Comparison of ENCODE assay signal across 11 cellular contexts in genomic region chr1:53390261-53390660, GRCh38.
DNase-seq lines count a peak whose midpoint lies in the region; ATAC-seq and FAIRE-seq lines count a peak whose summit lies in the region.
"Had no signal": no experiment of that assay in that cellular context is flagged by ENCODE, and none has a peak within 500 bp of the region (broad histone marks: within the 10 kb centered on the region; RNA-seq: fewer than 3 reads in every experiment).

No MANE protein-coding gene starts in this region.

- ATAC-seq in GM19455 (IDR thresholded peaks at IDR 0.05; ENCODE audit: unreplicated experiment), result no peak

- peak overlapping the region; percentile 2 to 73 (median 39); a peak in 18 of 22 replicates for H3K27ac ChIP-seq in BLaER1 treated with 17β-estradiol and CSF1 and Interleukin-3, amounts not matched to agents 10 nM and 100 nM
- H3K27ac ChIP-seq: upper lobe of left lung had no signal

- H3K4me1 ChIP-seq in BLaER1 treated with 17β-estradiol and CSF1 and Interleukin-3, amounts not matched to agents 10 nM and 100 nM, result peaks cover 20 to 46% (median 38%) of the 10 kb centered on the region in 10 experiments
- H3K4me1 ChIP-seq: upper lobe of left lung had no signal

- no peak for FAIRE-seq in frontal cortex (lab: Jason Lieb, UNC)

- DNase-seq in MV-4-11 (lab: John Stamatoyannopoulos, UW) (peak; percentile 85), cerebellar cortex (ENCODE audit: low spot score) (peak; percentile 88), mucosa of gallbladder (ENCODE audit: low spot score) (peak; percentile 45), frontal cortex (ENCODE audit: low spot score in 2 of 2) (no peak), SHP77 (lab: John Stamatoyannopoulos, UW) (no peak)
- no peak for DNase-seq in activated naive CD4-positive, alpha-beta T cell treated with anti-CD3 and anti-CD28 coated beads, Interleukin-2, amount 50 U/mL, for 16 hours
- DNase-seq: activated CD8-positive, alpha-beta memory T cell treated with anti-CD3 and anti-CD28 coated beads, Interleukin-2, amount 50 U/mL, for 48 hours; CD4-positive, alpha-beta memory T cell had no signal

- no peaks in the 10 kb centered on the region for H3K27me3 ChIP-seq in BLaER1 treated with 17β-estradiol and CSF1 and Interleukin-3, amounts not matched to agents 10 nM and 100 nM
- H3K27me3 ChIP-seq: upper lobe of left lung had no signal

- H3K4me2 ChIP-seq in BLaER1 treated with 17β-estradiol and CSF1 and Interleukin-3, amounts not matched to agents 10 nM and 100 nM, result peak overlapping the region; percentile 61 to 85 (median 75)

- H3K9me3 ChIP-seq in BLaER1 treated with 17β-estradiol and CSF1 and Interleukin-3, amounts not matched to agents 10 nM and 100 nM (replicated peaks in 1 of 11), result peaks cover 7 to 21% (median 11%) of the 10 kb centered on the region in 11 experiments; a peak in 15 of 22 replicates
- H3K9me3 ChIP-seq: upper lobe of left lung had no signal

- peak overlapping the region in 8 of 11 experiments; percentile 19 to 60 (median 48); a peak in 13 of 22 replicates for H3K9ac ChIP-seq in BLaER1 treated with 17β-estradiol and CSF1 and Interleukin-3, amounts not matched to agents 10 nM and 100 nM

- no peaks in the 10 kb centered on the region for H4K20me1 ChIP-seq in BLaER1 treated with 17β-estradiol and CSF1 and Interleukin-3, amounts not matched to agents 10 nM and 100 nM

- H3K4me3 ChIP-seq in BLaER1 treated with 17β-estradiol and CSF1 and Interleukin-3, amounts not matched to agents 10 nM and 100 nM, result no peak overlapping the region
- H3K4me3 ChIP-seq: upper lobe of left lung had no signal

- no peaks in the 10 kb centered on the region for H3K36me3 ChIP-seq in BLaER1 treated with 17β-estradiol and CSF1 and Interleukin-3, amounts not matched to agents 10 nM and 100 nM
- H3K36me3 ChIP-seq: upper lobe of left lung had no signal

Comparison
In these comparisons a context has a peak if more than half of its experiments do, and no peak if none do; other contexts are left out.
1. DNase-seq: peak in MV-4-11 (single experiment), cerebellar cortex (single experiment) and mucosa of gallbladder (single experiment); none in frontal cortex (0 of 2), SHP77 (0 of 2) and activated naive CD4-positive, alpha-beta T cell treated with anti-CD3 and anti-CD28 coated beads, Interleukin-2, amount 50 U/mL, for 16 hours (single experiment).